14 cellular contexts compared by ENCODE assay signal in the genomic region with DNA sequence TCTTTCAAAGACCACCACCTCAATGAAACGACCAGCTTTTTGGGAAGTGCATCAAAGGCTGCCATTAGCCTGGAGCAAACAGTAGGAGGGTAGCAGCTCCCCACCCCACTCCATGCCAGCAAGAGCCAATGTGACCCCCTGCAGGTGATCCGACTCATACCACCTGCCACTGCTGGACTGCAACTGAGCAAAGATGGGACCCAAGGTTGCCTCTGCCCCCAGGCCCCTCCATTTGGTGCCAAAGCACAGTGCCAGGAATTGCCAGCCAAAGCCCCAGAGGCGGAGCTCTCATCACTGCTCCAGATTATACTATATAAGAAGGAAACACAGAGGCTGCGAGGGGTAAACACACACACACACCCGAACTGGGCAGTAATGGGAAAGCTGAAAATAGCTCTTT. TPM values are rescaled to one million over a fixed set of nuclear protein-coding genes. Genes with fewer than 3 reads are reported as not detected.
A peak's percentile ranks its signal among the peaks of the same experiment; 100 is the strongest.
DNase-seq lines count a peak whose midpoint lies in the region; ATAC-seq, FAIRE-seq and TF ChIP-seq lines count a peak whose summit lies in the region.
"Had no signal": no experiment of that assay in that cellular context is flagged by ENCODE, and none has a peak within 500 bp of the region (broad histone marks: within the 10 kb centered on the region; RNA-seq: fewer than 3 reads in every experiment).

No MANE protein-coding gene starts in this region.

- DNase-seq in stimulated activated naive CD8-positive, alpha-beta T cell treated with anti-CD3 and anti-CD28 coated beads, Interleukin-15, amount 100 ng/mL, for 72 hours, result no peak
- no peak for DNase-seq in stimulated activated naive CD8-positive, alpha-beta T cell treated with anti-CD3 and anti-CD28 coated beads, Interleukin-15, Interleukin-2, amounts not matched to agents 100 U/mL and 50 U/mL, for 24 hours
- no peak for DNase-seq in RWPE2 (ENCODE audit: low spot score)
- DNase-seq in naive thymus-derived CD4-positive, alpha-beta T cell, result no peak
- DNase-seq in kidney, result no peak
- no peak for DNase-seq in NCI-H1694 treated with DMSO at 0.1 percent for 48 hours (lab: John Stamatoyannopoulos, UW)
- DNase-seq: activated CD8-positive, alpha-beta memory T cell treated with anti-CD3 and anti-CD28 coated beads for 24 hours; adrenal gland; Calu3; effector memory CD4-positive, alpha-beta T cell; mesenchymal stem cell; PC-9 had no signal

- H3K9me3 ChIP-seq in RWPE2 (ENCODE audit: severe bottlenecking) (no peaks in the 10 kb centered on the region), kidney (ENCODE audit: control insufficient read depth in 1 of 2, low read length in 2 of 2) (no peaks in the 10 kb centered on the region)
- no peaks in the 10 kb centered on the region for H3K9me3 ChIP-seq in naive thymus-derived CD4-positive, alpha-beta T cell (ENCODE audit: control insufficient read depth in 2 of 3, low read length in 3 of 3)
- H3K9me3 ChIP-seq: adrenal gland had no signal

- TF ChIP-seq CTCF in RWPE2 (IDR thresholded peaks at IDR 0.05; ENCODE audit: poor library complexity, severe bottlenecking) (no peak), kidney (IDR thresholded peaks at IDR 0.05; ENCODE audit: borderline replicate concordance, extremely low read depth, insufficient read depth) (no peak)

- no peaks in the 10 kb centered on the region for H3K36me3 Mint-ChIP-seq in naive thymus-derived CD4-positive, alpha-beta T cell

- H3K4me1 ChIP-seq in RWPE2 (ENCODE audit: insufficient read depth, poor library complexity, severe bottlenecking) (peaks cover 31% of the 10 kb centered on the region), kidney (ENCODE audit: control insufficient read depth in 1 of 2, insufficient read depth in 1 of 2, low read depth in 1 of 2, low read length in 2 of 2) (peaks cover 0 to 4% of the 10 kb centered on the region in 2 donors)
- peaks cover 0 to 10% of the 10 kb centered on the region in 2 donors for H3K4me1 ChIP-seq in naive thymus-derived CD4-positive, alpha-beta T cell (ENCODE audit: control insufficient read depth in 2 of 2, insufficient read depth in 2 of 2, low read length in 2 of 2)
- H3K4me1 ChIP-seq: adrenal gland had no signal

- no peak overlapping the region for H3K9ac ChIP-seq in kidney (ENCODE audit: low read length in 2 of 2)

- peak overlapping the region; percentile 34 for H3K27ac ChIP-seq in RWPE2 (ENCODE audit: poor library complexity, severe bottlenecking)
- H3K27ac ChIP-seq in naive thymus-derived CD4-positive, alpha-beta T cell (ENCODE audit: low read depth, low read length), result no peak overlapping the region
- no peak overlapping the region for H3K27ac ChIP-seq in kidney (ENCODE audit: low read depth in 2 of 2, low read length in 2 of 2)
- H3K27ac ChIP-seq: PC-9 had no signal

- peak overlapping the region in 1 of 2 donors; percentile 51 for H3K4me3 Mint-ChIP-seq in stimulated activated naive CD8-positive, alpha-beta T cell treated with anti-CD3 and anti-CD28 coated beads, Interleukin-15, amount 100 ng/mL, for 72 hours
- peak overlapping the region in 6 of 10 donors; percentile 9 to 72 (median 52) for H3K4me3 Mint-ChIP-seq in naive thymus-derived CD4-positive, alpha-beta T cell

- no peak for FAIRE-seq in kidney (lab: Jason Lieb, UNC)

- H3K27me3 ChIP-seq in RWPE2 (ENCODE audit: insufficient read depth, poor library complexity, severe bottlenecking), result no peaks in the 10 kb centered on the region
- no peaks in the 10 kb centered on the region for H3K27me3 ChIP-seq in naive thymus-derived CD4-positive, alpha-beta T cell (ENCODE audit: control insufficient read depth in 2 of 2, insufficient read depth in 2 of 2, low read length in 2 of 2)
- H3K27me3 ChIP-seq: adrenal gland, hepatocyte had no signal

- H3K9me3 Mint-ChIP-seq in stimulated activated naive CD8-positive, alpha-beta T cell treated with anti-CD3 and anti-CD28 coated beads, Interleukin-15, amount 100 ng/mL, for 72 hours, result no peaks in the 10 kb centered on the region
- no peaks in the 10 kb centered on the region for H3K9me3 Mint-ChIP-seq in naive thymus-derived CD4-positive, alpha-beta T cell

- peaks cover 25% of the 10 kb centered on the region for H3K4me1 Mint-ChIP-seq in stimulated activated naive CD8-positive, alpha-beta T cell treated with anti-CD3 and anti-CD28 coated beads, Interleukin-15, amount 100 ng/mL, for 72 hours
- peaks cover 9 to 16% (median 11%) of the 10 kb centered on the region in 7 donors for H3K4me1 Mint-ChIP-seq in naive thymus-derived CD4-positive, alpha-beta T cell

- H3K36me3 ChIP-seq in RWPE2 (ENCODE audit: low read depth), result no peaks in the 10 kb centered on the region
- no peaks in the 10 kb centered on the region for H3K36me3 ChIP-seq in naive thymus-derived CD4-positive, alpha-beta T cell (ENCODE audit: control insufficient read depth in 2 of 3, insufficient read depth in 3 of 3, low read length in 3 of 3)
- H3K36me3 ChIP-seq in kidney (ENCODE audit: control insufficient read depth in 1 of 2, insufficient read depth in 2 of 2, low read length in 2 of 2), result no peaks in the 10 kb centered on the region
- H3K36me3 ChIP-seq: adrenal gland had no signal

- ATAC-seq in stimulated activated naive CD8-positive, alpha-beta T cell treated with anti-CD3 and anti-CD28 coated beads, Interleukin-15, amount 100 ng/mL, for 72 hours, result peak; percentile 16
- ATAC-seq in stimulated activated naive CD8-positive, alpha-beta T cell treated with anti-CD3 and anti-CD28 coated beads, Interleukin-15, Interleukin-2, amounts not matched to agents 100 U/mL and 50 U/mL, for 24 hours, result no peak
- ATAC-seq in RWPE2 (ENCODE audit: low read depth), result no peak
- no peak for ATAC-seq in naive thymus-derived CD4-positive, alpha-beta T cell
- no peak for ATAC-seq in esophagus mucosa

- H3K27me3 Mint-ChIP-seq in stimulated activated naive CD8-positive, alpha-beta T cell treated with anti-CD3 and anti-CD28 coated beads, Interleukin-15, amount 100 ng/mL, for 72 hours, result peaks cover 1% of the 10 kb centered on the region
- H3K27me3 Mint-ChIP-seq in naive thymus-derived CD4-positive, alpha-beta T cell, result peaks cover 0 to 3% (median 0%) of the 10 kb centered on the region in 5 donors

- intact Hi-C loops in naive thymus-derived CD4-positive, alpha-beta T cell (cut with micrococcal nuclease), result no loop called here
- intact Hi-C loops in kidney (cut with DNase I), result no loop called here

- CTCF ChIA-PET in naive thymus-derived CD4-positive, alpha-beta T cell (lab: Charles Lee), result interaction anchor here (0.5 kb wide), 1 partner anchor 46 kb away, joined by 5 read pairs; no protein-coding TSS in a partner anchor

- POLR2A ChIA-PET in naive thymus-derived CD4-positive, alpha-beta T cell (lab: Charles Lee), result no interaction called here

- H3K27ac Mint-ChIP-seq in stimulated activated naive CD8-positive, alpha-beta T cell treated with anti-CD3 and anti-CD28 coated beads, Interleukin-15, amount 100 ng/mL, for 72 hours, result peak overlapping the region in 1 of 2 donors; percentile 88
- peak overlapping the region in 3 of 9 donors; percentile 20 to 69 (median 48) for H3K27ac Mint-ChIP-seq in naive thymus-derived CD4-positive, alpha-beta T cell

- H3K4me3 ChIP-seq in RWPE2 (ENCODE audit: severe bottlenecking), result no peak overlapping the region
- H3K4me3 ChIP-seq in naive thymus-derived CD4-positive, alpha-beta T cell (ENCODE audit: low read length), result no peak overlapping the region
- H3K4me3 ChIP-seq in kidney (ENCODE audit: low read length in 2 of 2), result no peak overlapping the region
- H3K4me3 ChIP-seq: adrenal gland, hepatocyte, PC-9 had no signal

RNA-seq across cellular contexts. Expression of a gene that starts 8.3 kb away (rescaled TPM):
- total RNA-seq in naive thymus-derived CD4-positive, alpha-beta T cell, result under 1 TPM; 0.46 to 0.58 (median 0.51) TPM
- under 1 TPM in 1 of 2 donors, not detected in 1; 0.04 TPM for polyA plus RNA-seq in naive thymus-derived CD4-positive, alpha-beta T cell
- total RNA-seq in kidney (9.1 TPM), esophagus mucosa (20.1 TPM)
- 1.8 TPM for polyA plus RNA-seq in kidney (ENCODE audit: insufficient read depth, low read depth, low replicate concordance)
